In the genomic region with DNA sequence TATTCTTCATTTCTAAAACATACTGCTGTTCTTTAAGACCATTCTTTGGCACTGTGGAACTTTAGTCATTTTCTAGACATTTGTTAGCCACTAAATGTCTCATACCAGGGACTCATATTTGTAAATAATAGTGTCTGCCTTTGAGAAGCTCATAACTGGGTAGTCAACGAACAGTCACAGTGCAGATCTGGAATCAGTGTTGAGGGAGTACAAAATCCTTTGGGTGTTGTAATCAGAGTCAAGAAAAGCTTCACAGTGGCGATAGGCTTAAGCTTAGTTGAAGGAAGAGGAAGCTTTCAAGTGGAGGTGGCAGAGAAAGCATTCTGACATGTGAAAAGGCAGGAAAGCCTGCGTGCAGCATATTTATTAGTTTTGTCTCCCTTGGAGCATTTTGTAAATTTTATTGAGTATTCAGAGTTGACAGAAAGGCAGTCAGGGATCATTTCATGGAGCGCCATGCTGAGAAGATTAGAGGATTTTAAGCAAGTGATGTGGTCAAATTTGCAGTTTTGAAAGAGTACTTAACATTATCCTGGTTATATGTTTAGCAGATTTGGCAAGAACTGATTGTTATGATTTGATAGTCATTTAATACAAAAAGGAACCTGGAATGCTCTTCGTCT, we compare ENCODE assay signal across 15 cellular contexts.
A peak's percentile ranks its signal among the peaks of the same experiment; 100 is the strongest.
DNase-seq lines count a peak whose midpoint lies in the region; ATAC-seq, FAIRE-seq and TF ChIP-seq lines count a peak whose summit lies in the region.
"Had no signal": no experiment of that assay in that cellular context is flagged by ENCODE, and none has a peak within 500 bp of the region (broad histone marks: within the 10 kb centered on the region; RNA-seq: fewer than 3 reads in every experiment).

No MANE protein-coding gene starts in this region.

- no peak for ATAC-seq in GM18867 (IDR thresholded peaks at IDR 0.05; ENCODE audit: unreplicated experiment)

- H4K20me1 ChIP-seq in GM23248 (ENCODE audit: insufficient read depth), result no peaks in the 10 kb centered on the region

- 95 to 97% methylated on average over 5 of the region's 5 CpGs for WGBS in GM23248 (ENCODE audit: low coverage in 1 of 2, low lambda C conversion rate in 2 of 2, missing lambda C conversion rate in 2 of 2), 2 experiments

- no peak overlapping the region for H2AFZ ChIP-seq in GM23248

- intact Hi-C loops in breast epithelium (cut with DNase I; ENCODE audit: low total_unique reads), result no loop called here

- H3K9me3 ChIP-seq in GM23248 (ENCODE audit: low read depth) (no peaks in the 10 kb centered on the region), breast epithelium (no peaks in the 10 kb centered on the region)
- H3K9me3 ChIP-seq: adrenal gland, testis had no signal

- H3K36me3 Mint-ChIP-seq in osteocyte (ENCODE audit: unreplicated experiment), result peaks cover 3% of the 10 kb centered on the region

- H3K9ac ChIP-seq in GM23248, result no peak overlapping the region

- H3K9me2 ChIP-seq in GM23248 (ENCODE audit: insufficient read depth), result no peaks in the 10 kb centered on the region

- TF ChIP-seq CTCF in bronchial epithelial cell (IDR thresholded peaks at IDR 0.05; ENCODE audit: insufficient read depth, low read length, severe bottlenecking), result no peak
- TF ChIP-seq CTCF in osteocyte (IDR thresholded peaks at IDR 0.05), result no peak
- TF ChIP-seq CTCF in breast epithelium (IDR thresholded peaks at IDR 0.05), result no peak

- H3K27ac Mint-ChIP-seq in osteocyte (ENCODE audit: unreplicated experiment), result peak overlapping the region; percentile 3

- H3F3A ChIP-seq in GM23248 (ENCODE audit: insufficient read depth), result peaks cover 15% of the 10 kb centered on the region; the same call in 1 of the 2 replicates

- H3K79me2 ChIP-seq in GM23248 (ENCODE audit: insufficient read depth), result 0 out of 2 replicates have a peak, but pooled peaks cover 18% of the 10 kb centered on the region

- in situ Hi-C loops in GM23248 (cut with MboI), result loop anchor here (25.0 kb wide), 1 partner anchor 981 kb away; the partner anchor contains the start of gene COMTD1

- no peak overlapping the region for H3K4me2 ChIP-seq in GM23248 (ENCODE audit: unreplicated experiment)

- no peak for TF ChIP-seq POLR2A in breast epithelium (IDR thresholded peaks at IDR 0.05)

- H3K27me3 ChIP-seq in GM23248 (replicated peaks; ENCODE audit: insufficient read depth) (no peaks in the 10 kb centered on the region), bronchial epithelial cell (ENCODE audit: control insufficient read depth, insufficient read depth, low read length) (no peaks in the 10 kb centered on the region), breast epithelium (no peaks in the 10 kb centered on the region)
- H3K27me3 ChIP-seq: adrenal gland, dorsolateral prefrontal cortex, testis had no signal

- H3K4me1 ChIP-seq in GM23248 (ENCODE audit: insufficient read depth), result peaks cover 3% of the 10 kb centered on the region
- H3K4me1 ChIP-seq in breast epithelium, result no peaks in the 10 kb centered on the region
- H3K4me1 ChIP-seq: adrenal gland, testis had no signal

- no peak overlapping the region for H3K4me3 Mint-ChIP-seq in osteocyte (ENCODE audit: unreplicated experiment)
- H3K4me3 Mint-ChIP-seq: neural crest cell had no signal

- H3K4me3 ChIP-seq in GM23248 (no peak overlapping the region), bronchial epithelial cell (ENCODE audit: low read depth, low read length) (no peak overlapping the region), breast epithelium (no peak overlapping the region)
- H3K4me3 ChIP-seq: adrenal gland, dorsolateral prefrontal cortex, testis had no signal

- DNase-seq in GM23248, result peak; percentile 11
- peak; percentile 72 for DNase-seq in NCI-H82 (lab: John Stamatoyannopoulos, UW)
- DNase-seq in bronchial epithelial cell (ENCODE audit: low read depth), result peak; percentile 47
- no peak for DNase-seq in osteocyte (ENCODE audit: extremely low spot score, unreplicated experiment)
- DNase-seq in breast epithelium (ENCODE audit: low spot score in 2 of 2), result no peak
- DNase-seq in stimulated activated CD4-positive, alpha-beta T cell treated with anti-CD3 and anti-CD28 coated beads, Interleukin-2, amount 100 ng/mL, for 24 hours, result no peak
- DNase-seq in Ammon's horn (ENCODE audit: low spot score), result no peak
- DNase-seq: activated CD8-positive, alpha-beta memory T cell treated with anti-CD3 and anti-CD28 coated beads, Interleukin-2, amount 50 U/mL, for 4 hours; adrenal gland; dorsolateral prefrontal cortex; NCI-H446; testis had no signal

- H3K36me3 ChIP-seq in GM23248 (ENCODE audit: low read depth) (no peaks in the 10 kb centered on the region), bronchial epithelial cell (ENCODE audit: control insufficient read depth, insufficient read depth, low read length) (peaks cover 1% of the 10 kb centered on the region), breast epithelium (no peaks in the 10 kb centered on the region)
- H3K36me3 ChIP-seq: adrenal gland had no signal

- no peak for FAIRE-seq in bronchial epithelial cell (lab: Jason Lieb, UNC)

- no peaks in the 10 kb centered on the region for H3K9me3 Mint-ChIP-seq in osteocyte (ENCODE audit: unreplicated experiment)
- H3K9me3 Mint-ChIP-seq: neural crest cell had no signal

- H3K27ac ChIP-seq in GM23248 (no peak overlapping the region), breast epithelium (no peak overlapping the region)
- H3K27ac ChIP-seq: adrenal gland, dorsolateral prefrontal cortex, RWPE1, testis had no signal

- no peaks in the 10 kb centered on the region for H3K27me3 Mint-ChIP-seq in osteocyte (ENCODE audit: unreplicated experiment)

- peaks cover 7% of the 10 kb centered on the region for H3K4me1 Mint-ChIP-seq in osteocyte (ENCODE audit: unreplicated experiment)

Comparison
In these comparisons a context has a peak if more than half of its experiments do, and no peak if none do; other contexts are left out.
1. DNase-seq: peak in GM23248 (single experiment), NCI-H82 (single experiment) and bronchial epithelial cell (single experiment); none in osteocyte (single experiment), breast epithelium (0 of 2), stimulated activated CD4-positive, alpha-beta T cell treated with anti-CD3 and anti-CD28 coated beads, Interleukin-2, amount 100 ng/mL, for 24 hours (0 of 2) and Ammon's horn (single experiment).